In genomic region chr7:50387351-50387750, GRCh38 we compare ENCODE assay signal across 16 cellular contexts.
"Had no signal": no experiment of that assay in that cellular context is flagged by ENCODE, and none has a peak within 500 bp of the region (broad histone marks: within the 10 kb centered on the region; RNA-seq: fewer than 3 reads in every experiment).

No MANE protein-coding gene starts in this region.

- ATAC-seq: left lobe of liver, right cardiac atrium had no signal

- H3K9me3 Mint-ChIP-seq: activated CD4-positive, alpha-beta T cell treated with anti-CD3 and anti-CD28 coated beads, Interleukin-2, amount 10 ng/mL, durations not matched to agents 24 days and 14 days; neural crest cell; type B pancreatic cell had no signal

- H3K4me1 Mint-ChIP-seq: neural crest cell had no signal

- H3K27me3 Mint-ChIP-seq: activated CD4-positive, alpha-beta T cell treated with anti-CD3 and anti-CD28 coated beads, Interleukin-2, amount 10 ng/mL, durations not matched to agents 24 days and 14 days; type B pancreatic cell had no signal

- H3K36me3 Mint-ChIP-seq: type B pancreatic cell had no signal

- H3K4me3 Mint-ChIP-seq: activated CD4-positive, alpha-beta T cell treated with anti-CD3 and anti-CD28 coated beads, Interleukin-2, amount 10 ng/mL, durations not matched to agents 24 days and 14 days; neural crest cell; type B pancreatic cell had no signal

- H3K4me1 ChIP-seq: colonic mucosa, prostate gland, SJCRH30, testis had no signal

- H3K4me3 ChIP-seq: colonic mucosa, lung, prostate gland, SJCRH30, skin epidermis, testis had no signal

- DNase-seq: activated CD4-positive, alpha-beta T cell treated with anti-CD3 and anti-CD28 coated beads, Interleukin-2, amount 10 ng/mL, durations not matched to agents 24 days and 14 days; anterior cingulate cortex; brain microvascular endothelial cell; central memory CD4-positive, alpha-beta T cell; colonic mucosa; foreskin melanocyte; kidney; right cardiac atrium; SJCRH30; testis had no signal

- H3K27ac Mint-ChIP-seq: type B pancreatic cell had no signal

- H3K36me3 ChIP-seq: brain microvascular endothelial cell, colonic mucosa, prostate gland, SJCRH30 had no signal

- H3K9me3 ChIP-seq: colonic mucosa, prostate gland, SJCRH30, testis had no signal

- H3K27me3 ChIP-seq: brain microvascular endothelial cell, colonic mucosa, testis had no signal

- H3K27ac ChIP-seq: brain microvascular endothelial cell, colonic mucosa, prostate gland, SJCRH30, skin epidermis, testis had no signal
